ENCODE assay signal across 11 cellular contexts in genomic region chr2:170056900-170057299, GRCh38.
"Had no signal": no experiment of that assay in that cellular context is flagged by ENCODE, and none has a peak within 500 bp of the region (broad histone marks: within the 10 kb centered on the region; RNA-seq: fewer than 3 reads in every experiment).

No MANE protein-coding gene starts in this region.

- H3K27ac ChIP-seq: GM23248 had no signal

- H3K9me3 Mint-ChIP-seq: GM23338, H9, HFFc6 had no signal

- DNase-seq: GM23248, GOT3, H7, H9, HCEC 1CT, HFFc6 had no signal

- H3K4me1 ChIP-seq: HAP-1 had no signal

- H2AFZ ChIP-seq: GM23248, GM23338 had no signal

- H3K36me3 ChIP-seq: HAP-1 had no signal

- H3K4me3 Mint-ChIP-seq: GM23338, H9, HFFc6 had no signal

- H3K4me2 ChIP-seq: GM23338 had no signal

- H3K27ac Mint-ChIP-seq: H9, HFFc6 had no signal

- H3K9ac ChIP-seq: GM23248 had no signal

- H3K9me3 ChIP-seq: HAP-1 had no signal

- H3K4me3 ChIP-seq: GM23248, GM23338, HAP-1 had no signal

- FAIRE-seq: H1, H54 had no signal

- ATAC-seq: GM23338, HCT116 had no signal
